Comparison of ENCODE assay signal across 13 cellular contexts in genomic region chr6:113120577-113121285, GRCh38.
DNase-seq lines count a peak whose midpoint lies in the region; ATAC-seq and TF ChIP-seq lines count a peak whose summit lies in the region.
"Had no signal": no experiment of that assay in that cellular context is flagged by ENCODE, and none has a peak within 500 bp of the region (broad histone marks: within the 10 kb centered on the region; RNA-seq: fewer than 3 reads in every experiment).

No MANE protein-coding gene starts in this region.

- H3K4me1 ChIP-seq in mesendoderm (ENCODE audit: control insufficient read depth, low read depth, low read length) = peaks cover 2% of the 10 kb centered on the region
- H3K4me1 ChIP-seq: body of pancreas, uterus had no signal

- H3K4me3 ChIP-seq in MG63 (no peak overlapping the region), astrocyte of the cerebellum (ENCODE audit: low read depth, low read length) (no peak overlapping the region), mesendoderm (ENCODE audit: low read length) (no peak overlapping the region)
- H3K4me3 ChIP-seq: body of pancreas, uterus had no signal

- no peaks in the 10 kb centered on the region for H3K4me1 Mint-ChIP-seq in activated T-helper 17 cell treated with anti-CD3 and anti-CD28 coated beads, Interleukin-2, amount 50 U/mL, for 72 hours

- no peaks in the 10 kb centered on the region for H3K27me3 Mint-ChIP-seq in activated T-helper 17 cell treated with anti-CD3 and anti-CD28 coated beads, Interleukin-2, amount 50 U/mL, for 72 hours

- no CpG with 5 or more reads among the region's 7 CpGs for WGBS in mesendoderm (ENCODE audit: extremely low coverage, insufficient coverage, low lambda C conversion rate)

- H3K27me3 ChIP-seq in MG63 = no peaks in the 10 kb centered on the region
- H3K27me3 ChIP-seq in mesendoderm (ENCODE audit: insufficient read depth, low read length, poor library complexity) = no peaks in the 10 kb centered on the region
- H3K27me3 ChIP-seq: body of pancreas, uterus had no signal

- no peak overlapping the region for H3K4me3 Mint-ChIP-seq in activated T-helper 17 cell treated with anti-CD3 and anti-CD28 coated beads, Interleukin-2, amount 50 U/mL, for 72 hours

- peak; percentile 75 for DNase-seq in DMS79 treated with DMSO at 0.1 percent for 48 hours (lab: John Stamatoyannopoulos, UW)
- peak; percentile 78 for DNase-seq in MG63
- peak; percentile 99 for DNase-seq in astrocyte of the cerebellum (ENCODE audit: low read depth)
- DNase-seq in mesendoderm = peak; percentile 78
- DNase-seq in NCI-H1048 (lab: John Stamatoyannopoulos, UW) = no peak
- no peak for DNase-seq in activated CD4-positive, alpha-beta T cell treated with anti-CD3 and anti-CD28 coated beads for 1 hour
- DNase-seq: H7, Karpas-422, kidney, uterus had no signal

- no peak overlapping the region for H3K27ac ChIP-seq in mesendoderm (ENCODE audit: low read depth, low read length)
- H3K27ac ChIP-seq: body of pancreas, uterus had no signal

- TF ChIP-seq CTCF in astrocyte of the cerebellum (IDR thresholded peaks at IDR 0.05; ENCODE audit: low read depth, low read length, missing control alignments) = no peak

- no peaks in the 10 kb centered on the region for H3K36me3 Mint-ChIP-seq in activated T-helper 17 cell treated with anti-CD3 and anti-CD28 coated beads, Interleukin-2, amount 50 U/mL, for 72 hours (ENCODE audit: low read depth)

- ATAC-seq in activated T-helper 17 cell treated with anti-CD3 and anti-CD28 coated beads, Interleukin-2, amount 50 U/mL, for 72 hours (replicated peaks) = no peak
- no peak for ATAC-seq in HG02852 (IDR thresholded peaks at IDR 0.05; ENCODE audit: unreplicated experiment)
- ATAC-seq: body of pancreas had no signal

- no peak overlapping the region for H2BK120ac ChIP-seq in mesendoderm (ENCODE audit: low read depth, low read length)

- H3K23ac ChIP-seq in mesendoderm (ENCODE audit: low read length) = no peak overlapping the region

- H3K18ac ChIP-seq in mesendoderm (ENCODE audit: low read length) = no peak overlapping the region

- H2BK15ac ChIP-seq in mesendoderm (replicated peaks; ENCODE audit: low read depth) = no peak overlapping the region

- H2BK5ac ChIP-seq in mesendoderm (ENCODE audit: low read length) = no peak overlapping the region

- no peak overlapping the region for H2AK5ac ChIP-seq in mesendoderm (ENCODE audit: low read length)

- no peak overlapping the region for H3K56ac ChIP-seq in mesendoderm (ENCODE audit: low read length)

- H4K8ac ChIP-seq in mesendoderm (ENCODE audit: low read depth, low read length) = no peak overlapping the region

- H3K36me3 ChIP-seq in MG63 (no peaks in the 10 kb centered on the region), mesendoderm (ENCODE audit: control insufficient read depth, insufficient read depth, low read length) (no peaks in the 10 kb centered on the region)
- H3K36me3 ChIP-seq: uterus had no signal

- in situ Hi-C loops in astrocyte of the cerebellum (cut with HindIII; ENCODE audit: low sequenced_read_pairs) = no loop called here

- no peak overlapping the region for H3K4me2 ChIP-seq in mesendoderm (ENCODE audit: low read length)

- H3K27ac Mint-ChIP-seq in activated T-helper 17 cell treated with anti-CD3 and anti-CD28 coated beads, Interleukin-2, amount 50 U/mL, for 72 hours = no peak overlapping the region

- H3K9me3 ChIP-seq in MG63 = peaks cover 9% of the 10 kb centered on the region
- H3K9me3 ChIP-seq: body of pancreas, uterus had no signal

- H3K79me1 ChIP-seq in mesendoderm (ENCODE audit: low read length) = no peaks in the 10 kb centered on the region

- no peak overlapping the region for H3K4ac ChIP-seq in mesendoderm (ENCODE audit: low read depth, low read length)

- no peaks in the 10 kb centered on the region for H3K79me2 ChIP-seq in mesendoderm (ENCODE audit: control insufficient read depth, insufficient read depth, low read length)

- no peak overlapping the region for H4K5ac ChIP-seq in mesendoderm (ENCODE audit: low read length)

- H3K9ac ChIP-seq in mesendoderm (ENCODE audit: low read length) = no peak overlapping the region

- H3K9me3 Mint-ChIP-seq in activated T-helper 17 cell treated with anti-CD3 and anti-CD28 coated beads, Interleukin-2, amount 50 U/mL, for 72 hours = peaks cover 21% of the 10 kb centered on the region

Comparison
In these comparisons a context has a peak if more than half of its experiments do, and no peak if none do; other contexts are left out.
1. DNase-seq: peak in DMS79 treated with DMSO at 0.1 percent for 48 hours (single experiment), MG63 (single experiment), astrocyte of the cerebellum (single experiment) and mesendoderm (single experiment); none in NCI-H1048 (single experiment) and activated CD4-positive, alpha-beta T cell treated with anti-CD3 and anti-CD28 coated beads for 1 hour (single experiment).